ENCODE assay signal across 7 cellular contexts in genomic region chr5:43731573-43731972, GRCh38.
"Had no signal": no experiment of that assay in that cellular context is flagged by ENCODE, and none has a peak within 500 bp of the region (broad histone marks: within the 10 kb centered on the region; RNA-seq: fewer than 3 reads in every experiment).

No MANE protein-coding gene starts in this region.

- H3K9me3 ChIP-seq: HAP-1 had no signal

- H3K4me3 ChIP-seq: GM23248, HAP-1 had no signal

- ATAC-seq: HCT116 had no signal

- DNase-seq: GM23248, GOT3, H7, HFFc6, KBM-7 had no signal

- H3K4me1 ChIP-seq: HAP-1 had no signal

- H3K36me3 ChIP-seq: HAP-1 had no signal

- H3K9ac ChIP-seq: GM23248 had no signal

- H3K27ac ChIP-seq: GM23248 had no signal
